In the genomic region with DNA sequence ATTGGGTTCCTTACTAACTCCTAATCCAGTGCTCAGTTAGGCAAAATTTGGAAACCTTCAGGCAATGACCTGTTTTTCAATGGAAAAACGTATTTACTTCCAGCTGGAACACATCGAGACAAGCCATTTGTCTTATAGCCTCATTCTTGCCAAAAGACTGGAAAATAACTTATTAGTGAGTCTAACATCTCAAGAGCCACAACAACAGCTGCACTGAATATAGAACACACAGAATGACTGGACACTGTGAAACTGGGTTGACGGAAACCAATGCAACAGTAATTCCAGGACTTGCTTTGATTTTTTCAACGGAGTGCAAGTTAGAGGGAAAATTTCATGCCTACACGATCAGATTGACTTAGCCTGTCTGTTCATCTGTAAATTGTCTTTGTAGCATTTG, we compare ENCODE assay signal across 19 cellular contexts.
DNase-seq lines count a peak whose midpoint lies in the region; ATAC-seq and TF ChIP-seq lines count a peak whose summit lies in the region.
"Had no signal": no experiment of that assay in that cellular context is flagged by ENCODE, and none has a peak within 500 bp of the region (broad histone marks: within the 10 kb centered on the region; RNA-seq: fewer than 3 reads in every experiment).

No MANE protein-coding gene starts in this region.

- peak; percentile 66 for ATAC-seq in HG02852 (IDR thresholded peaks at IDR 0.05; ENCODE audit: unreplicated experiment)
- peak; percentile 45 for ATAC-seq in body of pancreas
- no peak for ATAC-seq in naive thymus-derived CD8-positive, alpha-beta T cell

- POLR2A ChIA-PET in naive thymus-derived CD8-positive, alpha-beta T cell (lab: Charles Lee) = no interaction called here

- peaks cover 9 to 51% (median 21%) of the 10 kb centered on the region in 5 donors for H3K27me3 Mint-ChIP-seq in naive thymus-derived CD8-positive, alpha-beta T cell

- H3K36me3 ChIP-seq in body of pancreas (replicated peaks in 1 of 2; ENCODE audit: insufficient read depth in 1 of 2, low read depth in 2 of 2) = no peaks in the 10 kb centered on the region
- H3K36me3 ChIP-seq in Peyer's patch = no peaks in the 10 kb centered on the region
- H3K36me3 ChIP-seq: BLaER1 treated with 17β-estradiol and CSF1 and Interleukin-3, amounts not matched to agents 10 nM and 100 nM; SJSA1 had no signal

- H3K4me3 Mint-ChIP-seq in naive thymus-derived CD8-positive, alpha-beta T cell = no peak overlapping the region
- H3K4me3 Mint-ChIP-seq: CD8-positive, alpha-beta memory T cell had no signal

- H3K4me1 Mint-ChIP-seq in naive thymus-derived CD8-positive, alpha-beta T cell = no peaks in the 10 kb centered on the region
- H3K4me1 Mint-ChIP-seq: CD8-positive, alpha-beta memory T cell had no signal

- H3K9me3 ChIP-seq in body of pancreas = no peaks in the 10 kb centered on the region
- no peaks in the 10 kb centered on the region for H3K9me3 ChIP-seq in Peyer's patch
- H3K9me3 ChIP-seq: BLaER1 treated with 17β-estradiol and CSF1 and Interleukin-3, amounts not matched to agents 10 nM and 100 nM; SJSA1 had no signal

- H3K27ac ChIP-seq in body of pancreas = no peak overlapping the region
- no peak overlapping the region for H3K27ac ChIP-seq in Peyer's patch
- H3K27ac ChIP-seq: BLaER1 treated with 17β-estradiol and CSF1 and Interleukin-3, amounts not matched to agents 10 nM and 100 nM; KMS-11; RWPE1; SJSA1 had no signal

- WGBS in body of pancreas, 2 donors = 59 to 67% methylated on average over 5 of the region's 5 CpGs

- no peaks in the 10 kb centered on the region for H3K9me3 Mint-ChIP-seq in naive thymus-derived CD8-positive, alpha-beta T cell

- H3K27me3 ChIP-seq in body of pancreas (no peaks in the 10 kb centered on the region), Peyer's patch (no peaks in the 10 kb centered on the region)
- H3K27me3 ChIP-seq: BLaER1 treated with 17β-estradiol and CSF1 and Interleukin-3, amounts not matched to agents 10 nM and 100 nM had no signal

- TF ChIP-seq POLR2A in body of pancreas (IDR thresholded peaks at IDR 0.05) (no peak), Peyer's patch (IDR thresholded peaks at IDR 0.05) (no peak)

- no peaks in the 10 kb centered on the region for H3K36me3 Mint-ChIP-seq in naive thymus-derived CD8-positive, alpha-beta T cell
- H3K36me3 Mint-ChIP-seq: CD8-positive, alpha-beta memory T cell had no signal

- DNase-seq in body of pancreas (peak in 1 of 4 donors; percentile 3), left kidney (ENCODE audit: low read depth, low spot score) (peak; percentile 53), skeletal muscle cell (ENCODE audit: low read depth) (peak; percentile 14), NCI-H1105 treated with DMSO at 0.1 percent for 48 hours (lab: John Stamatoyannopoulos, UW) (no peak), Peyer's patch (no peak), NCI-H82 treated with DMSO at 0.1 percent for 48 hours (lab: John Stamatoyannopoulos, UW; ENCODE audit: unreplicated experiment) (no peak)
- no peak for DNase-seq in naive thymus-derived CD8-positive, alpha-beta T cell
- DNase-seq: CD8-positive, alpha-beta memory T cell; DMS79; NCI-H1092; NCI-H1694; NCI-H2107; NCI-H345; NCI-H69 had no signal

- no peak overlapping the region for H3K4me3 ChIP-seq in body of pancreas
- H3K4me3 ChIP-seq in skeletal muscle cell (ENCODE audit: low read depth, low read length) = no peak overlapping the region
- no peak overlapping the region for H3K4me3 ChIP-seq in Peyer's patch
- H3K4me3 ChIP-seq: BLaER1 treated with 17β-estradiol and CSF1 and Interleukin-3, amounts not matched to agents 10 nM and 100 nM; SJSA1 had no signal

- intact Hi-C loops in body of pancreas (cut with DNase I) = no loop called here

- TF ChIP-seq CTCF in body of pancreas (IDR thresholded peaks at IDR 0.05) = no peak
- no peak for TF ChIP-seq CTCF in Peyer's patch (IDR thresholded peaks at IDR 0.05)

- no peaks in the 10 kb centered on the region for H3K4me1 ChIP-seq in body of pancreas
- H3K4me1 ChIP-seq in Peyer's patch = no peaks in the 10 kb centered on the region
- H3K4me1 ChIP-seq: BLaER1 treated with 17β-estradiol and CSF1 and Interleukin-3, amounts not matched to agents 10 nM and 100 nM; SJSA1 had no signal

- no peak overlapping the region for H3K27ac Mint-ChIP-seq in naive thymus-derived CD8-positive, alpha-beta T cell
- H3K27ac Mint-ChIP-seq: CD8-positive, alpha-beta memory T cell had no signal

Comparison
In these comparisons a context has a peak if more than half of its experiments do, and no peak if none do; other contexts are left out.
1. ATAC-seq: peak in HG02852 (single experiment) and body of pancreas (single experiment); none in naive thymus-derived CD8-positive, alpha-beta T cell (0 of 2).
2. DNase-seq: peak in left kidney (single experiment) and skeletal muscle cell (single experiment); none in NCI-H1105 treated with DMSO at 0.1 percent for 48 hours (single experiment), Peyer's patch (0 of 3), NCI-H82 treated with DMSO at 0.1 percent for 48 hours (single experiment) and naive thymus-derived CD8-positive, alpha-beta T cell (0 of 10).